31 cellular contexts compared by ENCODE assay signal in the genomic region with DNA sequence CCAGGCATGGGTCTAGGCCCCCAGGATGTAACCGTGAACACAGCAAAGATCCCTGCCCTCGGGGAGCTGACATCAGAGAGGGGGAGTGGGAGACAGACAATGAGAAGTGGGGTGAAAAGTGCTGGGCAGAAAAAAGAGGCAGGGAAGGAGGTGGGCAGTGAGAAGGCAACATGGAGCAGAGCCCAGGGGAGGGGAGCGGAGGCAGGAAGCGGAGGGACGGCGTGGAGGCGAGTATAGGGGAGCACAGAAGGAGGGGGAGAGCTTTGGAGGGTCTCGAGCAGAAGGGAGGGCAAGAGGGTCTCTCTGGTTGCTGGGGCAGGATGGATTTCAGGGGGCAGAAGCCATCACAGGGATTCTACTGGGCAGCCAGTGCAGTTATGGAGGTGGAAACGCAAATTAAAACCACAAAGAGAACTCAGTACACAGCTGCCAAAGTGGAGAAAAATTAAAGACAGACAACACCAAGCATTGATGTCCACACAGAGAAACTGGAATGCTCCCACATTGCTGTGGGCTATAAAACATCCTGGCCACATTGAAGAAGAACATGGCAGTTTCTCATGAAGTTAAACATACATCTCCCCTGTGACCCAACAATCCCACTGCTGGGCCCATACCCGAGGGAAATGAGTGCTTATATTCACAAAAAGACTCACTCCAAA. TPM values are rescaled to one million over a fixed set of nuclear protein-coding genes. Genes with fewer than 3 reads are reported as not detected.
"Had no signal": no experiment of that assay in that cellular context is flagged by ENCODE, and none has a peak within 500 bp of the region (broad histone marks: within the 10 kb centered on the region; RNA-seq: fewer than 3 reads in every experiment).

No MANE protein-coding gene starts in this region.

- H3K4me2 ChIP-seq: SK-N-SH had no signal

- FAIRE-seq: astrocyte had no signal

- ATAC-seq: activated T-helper 17 cell treated with anti-CD3 and anti-CD28 coated beads, Interleukin-2, amount 50 U/mL, for 72 hours; Panc1; Right ventricle myocardium inferior had no signal

- H3K4me3 ChIP-seq: cardiac muscle cell, SJCRH30 had no signal

- H3K9me3 ChIP-seq: SK-N-SH had no signal

- DNase-seq: activated CD4-positive, alpha-beta memory T cell treated with anti-CD3 and anti-CD28 coated beads, Interleukin-2, amount 10 ng/mL, durations not matched to agents 7 days and 5 days; activated CD4-positive, alpha-beta T cell treated with anti-CD3 and anti-CD28 coated beads, Interleukin-2, amount 10 ng/mL, durations not matched to agents 7 days and 5 days; activated CD4-positive, CD25-positive, alpha-beta regulatory T cell; activated gamma-delta T cell; activated naive CD4-positive, alpha-beta T cell treated with anti-CD3 and anti-CD28 coated beads for 36 hours; activated T-cell treated with anti-CD3 and anti-CD28 coated beads for 4 hours; activated T-cell treated with anti-CD3 and anti-CD28 coated beads, Interleukin-2, amount 50 U/mL, for 48 hours; amygdala; brain microvascular endothelial cell; Karpas-422; NCI-H1105 treated with DMSO at 0.1 percent for 48 hours; NCI-H1436 treated with DMSO at 0.1 percent for 48 hours; NCI-H187; NCI-H2081 treated with DMSO at 0.1 percent for 48 hours; NCI-H2171; NCI-H2227 treated with DMSO at 0.1 percent for 48 hours; NCI-H526; NCI-H774; OCI-M1; RPMI8226; SK-N-SH; T-helper 1 cell had no signal

- H3K9ac ChIP-seq: SK-N-SH had no signal

- H3K36me3 ChIP-seq: brain microvascular endothelial cell, cardiac muscle cell, SJCRH30 had no signal

- H3K27ac ChIP-seq: brain microvascular endothelial cell, cardiac muscle cell, SJCRH30, VCaP had no signal

- H3K27me3 ChIP-seq: cardiac muscle cell had no signal

RNA-seq across cellular contexts. Expression of gene LAMC3, which starts 21.1 kb away (rescaled TPM):
- total RNA-seq: activated CD4-positive, alpha-beta memory T cell treated with anti-CD3 and anti-CD28 coated beads, Interleukin-2, amount 10 ng/mL, durations not matched to agents 7 days and 5 days; SJCRH30 had no signal

RNA-seq across cellular contexts. Expression of gene FIBCD1, which starts 48.8 kb away (rescaled TPM):
- total RNA-seq: activated CD4-positive, alpha-beta memory T cell treated with anti-CD3 and anti-CD28 coated beads, Interleukin-2, amount 10 ng/mL, durations not matched to agents 7 days and 5 days; activated CD4-positive, alpha-beta T cell treated with anti-CD3 and anti-CD28 coated beads, Interleukin-2, amount 10 ng/mL, durations not matched to agents 7 days and 5 days; activated CD8-positive, alpha-beta memory T cell treated with anti-CD3 and anti-CD28 coated beads for 36 hours; activated naive CD4-positive, alpha-beta T cell treated with anti-CD3 and anti-CD28 coated beads for 36 hours; activated T-helper 17 cell treated with anti-CD3 and anti-CD28 coated beads, Interleukin-2, amount 50 U/mL, for 72 hours; T-helper 2 cell treated with Interferon-gamma antibody and Interleukin-4, amounts not matched to agents 100 ng/mL and 5 ng/mL, for 36 hours had no signal
